ENCODE assay signal across 30 cellular contexts in the genomic region with DNA sequence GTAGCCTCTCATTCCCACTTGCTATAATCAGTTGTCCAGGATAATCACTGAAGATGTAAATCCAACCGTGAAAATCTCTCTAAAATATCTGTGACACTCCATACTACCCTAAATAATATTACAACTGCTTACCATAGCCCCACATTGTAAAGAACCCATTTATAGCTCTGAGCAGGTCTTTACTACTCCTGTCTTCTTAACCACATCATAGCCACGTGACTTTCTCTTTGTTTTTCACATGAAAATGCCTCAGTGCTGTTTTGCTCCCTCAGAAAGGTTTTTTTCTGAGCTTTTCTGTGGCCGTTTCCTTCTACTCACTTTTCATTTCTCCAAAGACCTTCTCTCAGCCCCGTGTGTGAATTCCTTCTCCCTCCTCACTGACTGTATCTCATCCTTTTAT.
"Had no signal": no experiment of that assay in that cellular context is flagged by ENCODE, and none has a peak within 500 bp of the region (broad histone marks: within the 10 kb centered on the region; RNA-seq: fewer than 3 reads in every experiment).

No MANE protein-coding gene starts in this region.

- H3K4me3 ChIP-seq: adrenal gland, ascending aorta, body of pancreas, breast epithelium, cardiac muscle cell, colonic mucosa had no signal

- DNase-seq: activated effector memory CD4-positive, alpha-beta T cell treated with anti-CD3 and anti-CD28 coated beads, Interleukin-2, amount 50 U/mL, for 16 hours; activated effector memory CD4-positive, alpha-beta T cell treated with Interleukin-2 at 50 U/mL for 16 hours; activated gamma-delta T cell; activated gamma-delta T cell treated with Interleukin-2 at 50 U/mL for 16 hours; activated naive CD4-positive, alpha-beta T cell; activated naive CD4-positive, alpha-beta T cell treated with anti-CD3 and anti-CD28 coated beads for 36 hours; activated naive CD4-positive, alpha-beta T cell treated with anti-CD3 and anti-CD28 coated beads, Interleukin-2, amount 10 ng/mL, durations not matched to agents 7 days and 5 days; activated naive CD4-positive, alpha-beta T cell treated with anti-CD3 and anti-CD28 coated beads, Interleukin-2, amount 50 U/mL, for 16 hours; activated naive CD4-positive, alpha-beta T cell treated with Interleukin-2 at 50 U/mL for 16 hours; activated naive CD8-positive, alpha-beta T cell treated with anti-CD3 and anti-CD28 coated beads for 36 hours; activated naive CD8-positive, alpha-beta T cell treated with anti-CD3 and anti-CD28 coated beads, Interleukin-2, amount 10 ng/mL, durations not matched to agents 7 days and 5 days; activated naive CD8-positive, alpha-beta T cell treated with anti-CD3 and anti-CD28 coated beads, Interleukin-2, amount 50 U/mL, for 24 hours; activated T-cell treated with anti-CD3 and anti-CD28 coated beads, Interleukin-2, amount 50 U/mL, for 4 hours; activated T-cell treated with anti-CD3 and anti-CD28 coated beads, Interleukin-2, amount 50 U/mL, for 48 hours; activated T-cell treated with anti-CD3 and anti-CD28 coated beads, Interleukin-2, amount 50 U/mL, for 72 hours; adrenal gland; amniotic stem cell; anterior cingulate cortex; aorta; body of pancreas; brain microvascular endothelial cell; caudate nucleus; central memory CD4-positive, alpha-beta T cell; cerebellar nuclear complex; colonic mucosa had no signal

- H3K27ac ChIP-seq: adrenal gland, ascending aorta, body of pancreas, brain microvascular endothelial cell, breast epithelium, cardiac muscle cell, colonic mucosa had no signal

- H3K4me1 ChIP-seq: adrenal gland, ascending aorta, body of pancreas, breast epithelium, colonic mucosa had no signal

- ATAC-seq: activated naive CD4-positive, alpha-beta T cell treated with anti-CD3 and anti-CD28 coated beads, Interleukin-2, amount 50 U/mL, for 72 hours; activated naive CD8-positive, alpha-beta T cell treated with anti-CD3 and anti-CD28 coated beads, Interleukin-2, amount 50 U/mL, for 24 hours; activated T-cell treated with anti-CD3 and anti-CD28 coated beads, Interleukin-2, amount 50 U/mL, for 4 hours; activated T-cell treated with anti-CD3 and anti-CD28 coated beads, Interleukin-2, amount 50 U/mL, for 72 hours; activated T-helper 17 cell treated with anti-CD3 and anti-CD28 coated beads, Interleukin-2, amount 50 U/mL, for 72 hours; body of pancreas had no signal

- H3K9me3 ChIP-seq: adrenal gland, ascending aorta, body of pancreas, breast epithelium, colonic mucosa had no signal

- H3K36me3 ChIP-seq: adrenal gland, ascending aorta, brain microvascular endothelial cell, breast epithelium, cardiac muscle cell, colonic mucosa had no signal

- H3K27me3 ChIP-seq: adrenal gland, ascending aorta, body of pancreas, brain microvascular endothelial cell, cardiac muscle cell, colonic mucosa had no signal
